1 cellular context compared by ENCODE assay signal in the genomic region with DNA sequence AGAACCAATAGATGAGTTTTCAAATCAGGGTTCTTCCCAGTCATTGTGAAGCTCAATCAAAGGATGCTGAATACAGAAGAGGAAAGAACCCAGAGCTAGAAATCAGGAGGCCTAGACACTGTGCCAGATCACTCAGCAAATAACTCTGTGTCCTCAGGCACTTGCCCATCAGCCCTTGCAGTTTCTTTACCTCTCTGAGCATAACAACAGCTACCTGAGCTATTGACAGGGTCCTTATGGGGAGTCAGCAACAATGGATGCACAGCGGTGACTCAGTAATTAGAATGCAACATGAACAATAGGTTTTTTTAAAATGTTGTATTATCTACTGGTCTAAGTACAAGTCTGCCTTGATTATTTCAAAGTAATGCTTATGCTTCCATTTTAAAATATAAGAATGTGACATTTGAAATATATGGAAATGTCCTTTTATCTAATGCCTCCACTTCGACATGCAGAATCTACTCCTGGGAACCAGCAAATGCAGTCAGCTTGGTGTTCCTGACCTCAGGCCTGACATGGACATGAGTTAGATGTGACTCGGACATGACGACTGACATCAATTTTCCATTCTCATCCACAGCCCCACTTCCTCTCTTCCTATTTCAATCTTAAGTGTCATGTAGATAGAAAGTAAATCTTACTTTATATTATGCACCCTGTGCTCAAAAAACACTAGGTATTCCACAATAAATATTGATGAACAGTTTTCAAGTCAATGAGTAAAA.
TF ChIP-seq lines count a peak whose summit lies in the region.

No MANE protein-coding gene starts in this region.

TF ChIP-seq in GM23338, 12 proteins besides CTCF, POLR2A, EP300 and RAD21 (continued from another document):
- TF ChIP-seq, protein P1, sequence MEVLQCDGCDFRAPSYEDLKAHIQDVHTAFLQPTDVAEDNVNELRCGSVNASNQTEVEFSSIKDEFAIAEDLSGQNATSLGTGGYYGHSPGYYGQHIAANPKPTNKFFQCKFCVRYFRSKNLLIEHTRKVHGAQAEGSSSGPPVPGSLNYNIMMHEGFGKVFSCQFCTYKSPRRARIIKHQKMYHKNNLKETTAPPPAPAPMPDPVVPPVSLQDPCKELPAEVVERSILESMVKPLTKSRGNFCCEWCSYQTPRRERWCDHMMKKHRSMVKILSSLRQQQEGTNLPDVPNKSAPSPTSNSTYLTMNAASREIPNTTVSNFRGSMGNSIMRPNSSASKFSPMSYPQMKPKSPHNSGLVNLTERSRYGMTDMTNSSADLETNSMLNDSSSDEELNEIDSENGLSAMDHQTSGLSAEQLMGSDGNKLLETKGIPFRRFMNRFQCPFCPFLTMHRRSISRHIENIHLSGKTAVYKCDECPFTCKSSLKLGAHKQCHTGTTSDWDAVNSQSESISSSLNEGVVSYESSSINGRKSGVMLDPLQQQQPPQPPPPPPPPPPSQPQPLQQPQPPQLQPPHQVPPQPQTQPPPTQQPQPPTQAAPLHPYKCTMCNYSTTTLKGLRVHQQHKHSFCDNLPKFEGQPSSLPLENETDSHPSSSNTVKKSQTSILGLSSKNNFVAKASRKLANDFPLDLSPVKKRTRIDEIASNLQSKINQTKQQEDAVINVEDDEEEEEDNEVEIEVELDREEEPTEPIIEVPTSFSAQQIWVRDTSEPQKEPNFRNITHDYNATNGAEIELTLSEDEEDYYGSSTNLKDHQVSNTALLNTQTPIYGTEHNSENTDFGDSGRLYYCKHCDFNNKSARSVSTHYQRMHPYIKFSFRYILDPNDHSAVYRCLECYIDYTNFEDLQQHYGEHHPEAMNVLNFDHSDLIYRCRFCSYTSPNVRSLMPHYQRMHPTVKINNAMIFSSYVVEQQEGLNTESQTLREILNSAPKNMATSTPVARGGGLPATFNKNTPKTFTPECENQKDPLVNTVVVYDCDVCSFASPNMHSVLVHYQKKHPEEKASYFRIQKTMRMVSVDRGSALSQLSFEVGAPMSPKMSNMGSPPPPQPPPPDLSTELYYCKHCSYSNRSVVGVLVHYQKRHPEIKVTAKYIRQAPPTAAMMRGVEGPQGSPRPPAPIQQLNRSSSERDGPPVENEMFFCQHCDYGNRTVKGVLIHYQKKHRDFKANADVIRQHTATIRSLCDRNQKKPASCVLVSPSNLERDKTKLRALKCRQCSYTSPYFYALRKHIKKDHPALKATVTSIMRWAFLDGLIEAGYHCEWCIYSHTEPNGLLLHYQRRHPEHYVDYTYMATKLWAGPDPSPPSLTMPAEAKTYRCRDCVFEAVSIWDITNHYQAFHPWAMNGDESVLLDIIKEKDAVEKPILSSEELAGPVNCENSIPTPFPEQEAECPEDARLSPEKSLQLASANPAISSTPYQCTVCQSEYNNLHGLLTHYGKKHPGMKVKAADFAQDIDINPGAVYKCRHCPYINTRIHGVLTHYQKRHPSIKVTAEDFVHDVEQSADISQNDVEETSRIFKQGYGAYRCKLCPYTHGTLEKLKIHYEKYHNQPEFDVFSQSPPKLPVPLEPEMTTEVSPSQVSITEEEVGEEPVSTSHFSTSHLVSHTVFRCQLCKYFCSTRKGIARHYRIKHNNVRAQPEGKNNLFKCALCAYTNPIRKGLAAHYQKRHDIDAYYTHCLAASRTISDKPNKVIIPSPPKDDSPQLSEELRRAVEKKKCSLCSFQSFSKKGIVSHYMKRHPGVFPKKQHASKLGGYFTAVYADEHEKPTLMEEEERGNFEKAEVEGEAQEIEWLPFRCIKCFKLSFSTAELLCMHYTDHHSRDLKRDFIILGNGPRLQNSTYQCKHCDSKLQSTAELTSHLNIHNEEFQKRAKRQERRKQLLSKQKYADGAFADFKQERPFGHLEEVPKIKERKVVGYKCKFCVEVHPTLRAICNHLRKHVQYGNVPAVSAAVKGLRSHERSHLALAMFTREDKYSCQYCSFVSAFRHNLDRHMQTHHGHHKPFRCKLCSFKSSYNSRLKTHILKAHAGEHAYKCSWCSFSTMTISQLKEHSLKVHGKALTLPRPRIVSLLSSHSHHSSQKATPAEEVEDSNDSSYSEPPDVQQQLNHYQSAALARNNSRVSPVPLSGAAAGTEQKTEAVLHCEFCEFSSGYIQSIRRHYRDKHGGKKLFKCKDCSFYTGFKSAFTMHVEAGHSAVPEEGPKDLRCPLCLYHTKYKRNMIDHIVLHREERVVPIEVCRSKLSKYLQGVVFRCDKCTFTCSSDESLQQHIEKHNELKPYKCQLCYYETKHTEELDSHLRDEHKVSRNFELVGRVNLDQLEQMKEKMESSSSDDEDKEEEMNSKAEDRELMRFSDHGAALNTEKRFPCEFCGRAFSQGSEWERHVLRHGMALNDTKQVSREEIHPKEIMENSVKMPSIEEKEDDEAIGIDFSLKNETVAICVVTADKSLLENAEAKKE (CRISPR knock-in tag; IDR thresholded peaks at IDR 0.05): no peak
- TF ChIP-seq, protein P2, sequence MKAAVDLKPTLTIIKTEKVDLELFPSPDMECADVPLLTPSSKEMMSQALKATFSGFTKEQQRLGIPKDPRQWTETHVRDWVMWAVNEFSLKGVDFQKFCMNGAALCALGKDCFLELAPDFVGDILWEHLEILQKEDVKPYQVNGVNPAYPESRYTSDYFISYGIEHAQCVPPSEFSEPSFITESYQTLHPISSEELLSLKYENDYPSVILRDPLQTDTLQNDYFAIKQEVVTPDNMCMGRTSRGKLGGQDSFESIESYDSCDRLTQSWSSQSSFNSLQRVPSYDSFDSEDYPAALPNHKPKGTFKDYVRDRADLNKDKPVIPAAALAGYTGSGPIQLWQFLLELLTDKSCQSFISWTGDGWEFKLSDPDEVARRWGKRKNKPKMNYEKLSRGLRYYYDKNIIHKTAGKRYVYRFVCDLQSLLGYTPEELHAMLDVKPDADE (IDR thresholded peaks at IDR 0.05): no peak
- no peak for TF ChIP-seq NANOG (IDR thresholded peaks at IDR 0.05; ENCODE audit: borderline replicate concordance)
- TF ChIP-seq ZNF331 (CRISPR knock-in tag; IDR thresholded peaks at IDR 0.05; ENCODE audit: low read depth): no peak
- TF ChIP-seq STAT1 (IDR thresholded peaks at IDR 0.05; ENCODE audit: unreplicated experiment): no peak
- no peak for TF ChIP-seq EZH2 (IDR thresholded peaks at IDR 0.05; ENCODE audit: low read depth, unreplicated experiment)
- TF ChIP-seq CREB1 (CRISPR knock-in tag; IDR thresholded peaks at IDR 0.05; ENCODE audit: low read depth): no peak
- TF ChIP-seq, protein P3, sequence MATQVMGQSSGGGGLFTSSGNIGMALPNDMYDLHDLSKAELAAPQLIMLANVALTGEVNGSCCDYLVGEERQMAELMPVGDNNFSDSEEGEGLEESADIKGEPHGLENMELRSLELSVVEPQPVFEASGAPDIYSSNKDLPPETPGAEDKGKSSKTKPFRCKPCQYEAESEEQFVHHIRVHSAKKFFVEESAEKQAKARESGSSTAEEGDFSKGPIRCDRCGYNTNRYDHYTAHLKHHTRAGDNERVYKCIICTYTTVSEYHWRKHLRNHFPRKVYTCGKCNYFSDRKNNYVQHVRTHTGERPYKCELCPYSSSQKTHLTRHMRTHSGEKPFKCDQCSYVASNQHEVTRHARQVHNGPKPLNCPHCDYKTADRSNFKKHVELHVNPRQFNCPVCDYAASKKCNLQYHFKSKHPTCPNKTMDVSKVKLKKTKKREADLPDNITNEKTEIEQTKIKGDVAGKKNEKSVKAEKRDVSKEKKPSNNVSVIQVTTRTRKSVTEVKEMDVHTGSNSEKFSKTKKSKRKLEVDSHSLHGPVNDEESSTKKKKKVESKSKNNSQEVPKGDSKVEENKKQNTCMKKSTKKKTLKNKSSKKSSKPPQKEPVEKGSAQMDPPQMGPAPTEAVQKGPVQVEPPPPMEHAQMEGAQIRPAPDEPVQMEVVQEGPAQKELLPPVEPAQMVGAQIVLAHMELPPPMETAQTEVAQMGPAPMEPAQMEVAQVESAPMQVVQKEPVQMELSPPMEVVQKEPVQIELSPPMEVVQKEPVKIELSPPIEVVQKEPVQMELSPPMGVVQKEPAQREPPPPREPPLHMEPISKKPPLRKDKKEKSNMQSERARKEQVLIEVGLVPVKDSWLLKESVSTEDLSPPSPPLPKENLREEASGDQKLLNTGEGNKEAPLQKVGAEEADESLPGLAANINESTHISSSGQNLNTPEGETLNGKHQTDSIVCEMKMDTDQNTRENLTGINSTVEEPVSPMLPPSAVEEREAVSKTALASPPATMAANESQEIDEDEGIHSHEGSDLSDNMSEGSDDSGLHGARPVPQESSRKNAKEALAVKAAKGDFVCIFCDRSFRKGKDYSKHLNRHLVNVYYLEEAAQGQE (IDR thresholded peaks at IDR 0.05; ENCODE audit: unreplicated experiment): no peak
- TF ChIP-seq ZNF114 (CRISPR knock-in tag; IDR thresholded peaks at IDR 0.05): no peak
